ENCODE assay signal across 31 cellular contexts in genomic region chr6:278494-278893, GRCh38.
"Had no signal": no experiment of that assay in that cellular context is flagged by ENCODE, and none has a peak within 500 bp of the region (broad histone marks: within the 10 kb centered on the region; RNA-seq: fewer than 3 reads in every experiment).

No MANE protein-coding gene starts in this region.

- H3K9me3 ChIP-seq: adrenal gland, body of pancreas, breast epithelium had no signal

- H3K27me3 Mint-ChIP-seq: activated B cell treated with CpG ODN at 0.5 μM for 24 hours; activated CD4-positive, alpha-beta memory T cell treated with anti-CD3 and anti-CD28 coated beads for 36 hours; activated CD8-positive, alpha-beta T cell treated with anti-CD3 and anti-CD28 coated beads for 36 hours; activated naive CD8-positive, alpha-beta T cell treated with anti-CD3 and anti-CD28 coated beads for 36 hours; activated T-helper 17 cell treated with anti-CD3 and anti-CD28 coated beads, Interleukin-2, amount 50 U/mL, for 72 hours had no signal

- H3K4me1 ChIP-seq: adrenal gland, body of pancreas, breast epithelium had no signal

- H3K36me3 ChIP-seq: adrenal gland, brain microvascular endothelial cell, breast epithelium had no signal

- DNase-seq: activated B cell treated with CpG ODN at 0.5 μM for 24 hours; activated CD4-positive, alpha-beta memory T cell treated with anti-CD3 and anti-CD28 coated beads for 36 hours; activated CD4-positive, alpha-beta T cell treated with anti-CD3 and anti-CD28 coated beads for 4 hours; activated CD4-positive, alpha-beta T cell treated with anti-CD3 and anti-CD28 coated beads, Interleukin-2, amount 10 ng/mL, durations not matched to agents 7 days and 5 days; activated CD4-positive, CD25-positive, alpha-beta regulatory T cell treated with anti-CD3 and anti-CD28 coated beads, Interleukin-2, amount 50 U/mL, for 72 hours; activated CD8-positive, alpha-beta memory T cell treated with anti-CD3 and anti-CD28 coated beads, Interleukin-2, amount 50 U/mL, for 4 hours; activated CD8-positive, alpha-beta T cell treated with anti-CD3 and anti-CD28 coated beads for 36 hours; activated effector memory CD4-positive, alpha-beta T cell treated with anti-CD3 and anti-CD28 coated beads, Interleukin-2, amount 50 U/mL, for 16 hours; activated gamma-delta T cell treated with Interleukin-2 at 50 U/mL for 16 hours; activated naive CD4-positive, alpha-beta T cell; activated naive CD4-positive, alpha-beta T cell treated with anti-CD3 and anti-CD28 coated beads for 36 hours; activated naive CD4-positive, alpha-beta T cell treated with anti-CD3 and anti-CD28 coated beads, Interleukin-2, amount 50 U/mL, for 16 hours; activated naive CD8-positive, alpha-beta T cell treated with anti-CD3 and anti-CD28 coated beads for 36 hours; activated T-cell treated with anti-CD3 and anti-CD28 coated beads for 4 hours; activated T-cell treated with anti-CD3 and anti-CD28 coated beads, Interleukin-2, amount 50 U/mL, for 1 hour; activated T-cell treated with anti-CD3 and anti-CD28 coated beads, Interleukin-2, amount 50 U/mL, for 4 hours; activated T-cell treated with anti-CD3 and anti-CD28 coated beads, Interleukin-2, amount 50 U/mL, for 72 hours; adrenal gland; amniotic stem cell; aorta; body of pancreas; brain microvascular endothelial cell; central memory CD4-positive, alpha-beta T cell; T-helper 1 cell; T-helper 9 cell had no signal

- H3K36me3 Mint-ChIP-seq: activated CD4-positive, alpha-beta memory T cell treated with anti-CD3 and anti-CD28 coated beads for 36 hours had no signal

- H3K4me3 Mint-ChIP-seq: activated B cell treated with CpG ODN at 0.5 μM for 24 hours; activated CD4-positive, alpha-beta memory T cell treated with anti-CD3 and anti-CD28 coated beads for 36 hours; activated CD4-positive, alpha-beta T cell treated with anti-CD3 and anti-CD28 coated beads, Interleukin-2, amount 10 ng/mL, durations not matched to agents 7 days and 5 days; activated CD8-positive, alpha-beta T cell treated with anti-CD3 and anti-CD28 coated beads for 36 hours; activated naive CD4-positive, alpha-beta T cell treated with anti-CD3 and anti-CD28 coated beads for 36 hours; activated naive CD8-positive, alpha-beta T cell treated with anti-CD3 and anti-CD28 coated beads for 36 hours; activated T-cell treated with anti-CD3 and anti-CD28 coated beads, Interleukin-2, amount 50 U/mL, for 4 hours; activated T-cell treated with anti-CD3 and anti-CD28 coated beads, Interleukin-2, amount 50 U/mL, for 72 hours; activated T-helper 1 cell treated with anti-CD3 and anti-CD28 coated beads, Interleukin-12 subunit alpha, Interleukin-12 subunit beta, Interleukin-2, Interleukin-4 antibody, amounts not matched to agents 30 ng/mL and 10 ng/mL and 1 ng/mL, durations not matched to agents 14 hours and 24 hours and 36 hours; activated T-helper 17 cell treated with anti-CD3 and anti-CD28 coated beads, Interleukin-2, amount 50 U/mL, for 72 hours; T-helper 1 cell treated with Interleukin-12 subunit alpha and Interleukin-12 subunit beta and Interleukin-4 antibody, amounts not matched to agents 30 μg/mL and 1 μg/mL, for 36 hours had no signal

- H3K27me3 ChIP-seq: adrenal gland, body of pancreas, brain microvascular endothelial cell had no signal

- H3K27ac ChIP-seq: adrenal gland, body of pancreas, brain microvascular endothelial cell, breast epithelium, VCaP had no signal

- H3K4me1 Mint-ChIP-seq: activated CD4-positive, alpha-beta T cell treated with anti-CD3 and anti-CD28 coated beads, Interleukin-2, amount 10 ng/mL, durations not matched to agents 7 days and 5 days; activated T-helper 17 cell treated with anti-CD3 and anti-CD28 coated beads, Interleukin-2, amount 50 U/mL, for 72 hours had no signal

- H3K9me3 Mint-ChIP-seq: activated B cell treated with CpG ODN at 0.5 μM for 24 hours; activated CD4-positive, alpha-beta memory T cell treated with anti-CD3 and anti-CD28 coated beads for 36 hours; activated CD4-positive, alpha-beta T cell treated with anti-CD3 and anti-CD28 coated beads, Interleukin-2, amount 10 ng/mL, durations not matched to agents 7 days and 5 days; activated CD8-positive, alpha-beta T cell treated with anti-CD3 and anti-CD28 coated beads for 36 hours; activated naive CD4-positive, alpha-beta T cell treated with anti-CD3 and anti-CD28 coated beads for 36 hours; activated naive CD8-positive, alpha-beta T cell treated with anti-CD3 and anti-CD28 coated beads for 36 hours; activated T-cell treated with anti-CD3 and anti-CD28 coated beads, Interleukin-2, amount 50 U/mL, for 4 hours had no signal

- H3K27ac Mint-ChIP-seq: activated B cell treated with CpG ODN at 0.5 μM for 24 hours; activated CD4-positive, alpha-beta memory T cell treated with anti-CD3 and anti-CD28 coated beads for 36 hours; activated CD4-positive, alpha-beta T cell treated with anti-CD3 and anti-CD28 coated beads, Interleukin-2, amount 10 ng/mL, durations not matched to agents 7 days and 5 days; activated CD8-positive, alpha-beta T cell treated with anti-CD3 and anti-CD28 coated beads for 36 hours; activated naive CD4-positive, alpha-beta T cell treated with anti-CD3 and anti-CD28 coated beads for 36 hours; activated naive CD4-positive, alpha-beta T cell treated with anti-CD3 and anti-CD28 coated beads, Interleukin-2, amount 50 U/mL, for 72 hours; activated naive CD8-positive, alpha-beta T cell treated with anti-CD3 and anti-CD28 coated beads for 36 hours; activated T-cell treated with anti-CD3 and anti-CD28 coated beads, Interleukin-2, amount 50 U/mL, for 72 hours; activated T-helper 1 cell treated with anti-CD3 and anti-CD28 coated beads, Interleukin-12 subunit alpha, Interleukin-12 subunit beta, Interleukin-2, Interleukin-4 antibody, amounts not matched to agents 30 ng/mL and 10 ng/mL and 1 ng/mL, durations not matched to agents 14 hours and 24 hours and 36 hours; activated T-helper 17 cell treated with anti-CD3 and anti-CD28 coated beads, Interleukin-2, amount 50 U/mL, for 72 hours; T-helper 1 cell treated with Interleukin-12 subunit alpha and Interleukin-12 subunit beta and Interleukin-4 antibody, amounts not matched to agents 30 μg/mL and 1 μg/mL, for 36 hours had no signal

- H3K4me3 ChIP-seq: adrenal gland, body of pancreas, breast epithelium had no signal

- ATAC-seq: activated CD8-positive, alpha-beta T cell treated with anti-CD3 and anti-CD28 coated beads for 36 hours; activated naive CD4-positive, alpha-beta T cell treated with anti-CD3 and anti-CD28 coated beads, Interleukin-2, amount 50 U/mL, for 72 hours; activated T-cell treated with anti-CD3 and anti-CD28 coated beads, Interleukin-2, amount 50 U/mL, for 4 hours; activated T-cell treated with anti-CD3 and anti-CD28 coated beads, Interleukin-2, amount 50 U/mL, for 72 hours; activated T-helper 17 cell treated with anti-CD3 and anti-CD28 coated beads, Interleukin-2, amount 50 U/mL, for 72 hours; body of pancreas had no signal
